Comparison of ENCODE assay signal across 9 cellular contexts in genomic region chr1:10693152-10693496, GRCh38.
A peak's percentile ranks its signal among the peaks of the same experiment; 100 is the strongest.
DNase-seq lines count a peak whose midpoint lies in the region; ATAC-seq and TF ChIP-seq lines count a peak whose summit lies in the region.
"Had no signal": no experiment of that assay in that cellular context is flagged by ENCODE, and none has a peak within 500 bp of the region (broad histone marks: within the 10 kb centered on the region; RNA-seq: fewer than 3 reads in every experiment).

No MANE protein-coding gene starts in this region.

- no peaks in the 10 kb centered on the region for H3K9me3 ChIP-seq in tibial artery

- DNase-seq in activated naive CD4-positive, alpha-beta T cell treated with anti-CD3 and anti-CD28 coated beads, Interleukin-2, amount 10 ng/mL, durations not matched to agents 7 days and 5 days: no peak
- no peak for DNase-seq in activated naive CD4-positive, alpha-beta T cell treated with anti-CD3 and anti-CD28 coated beads, Interleukin-2, amount 50 U/mL, for 16 hours
- DNase-seq in astrocyte of the spinal cord (ENCODE audit: low read depth, low spot score) (no peak), memory B cell (ENCODE audit: low spot score in 2 of 2) (no peak), tibial artery (no peak), NCI-H69 (lab: John Stamatoyannopoulos, UW) (no peak), mesenteric fat pad (ENCODE audit: low spot score) (no peak)
- DNase-seq in stimulated activated CD4-positive, alpha-beta T cell treated with anti-CD3 and anti-CD28 coated beads, Interleukin-4, amount 100 ng/mL, for 1 hour: no peak
- DNase-seq: T1000 had no signal

- H3K4me3 ChIP-seq in astrocyte of the spinal cord (ENCODE audit: low read depth, low read length) (peak overlapping the region; percentile 47), tibial artery (peak overlapping the region; percentile 80 to 93)

- CTCF ChIA-PET in activated naive CD4-positive, alpha-beta T cell treated with anti-CD3 and anti-CD28 coated beads, Interleukin-2, amount 10 ng/mL, durations not matched to agents 7 days and 5 days (lab: Charles Lee): interaction anchor here (0.7 to 2.1 kb wide), 4 partner anchors 11 to 185 kb away, joined by 3 to 11 read pairs (median 4); no protein-coding TSS in a partner anchor

- no peak for ATAC-seq in memory B cell (ENCODE audit: low read depth)

- intact Hi-C loops in tibial artery (cut with DNase I; ENCODE audit: low total_unique reads): loop anchor here (5.0 kb wide), 1 partner anchor 56 kb away; no protein-coding TSS in a partner anchor

- H3K27me3 Mint-ChIP-seq in activated naive CD4-positive, alpha-beta T cell treated with anti-CD3 and anti-CD28 coated beads, Interleukin-2, amount 10 ng/mL, durations not matched to agents 7 days and 5 days: peaks cover 29% of the 10 kb centered on the region
- H3K27me3 Mint-ChIP-seq in memory B cell: peaks cover 2% of the 10 kb centered on the region

- no peak for TF ChIP-seq CTCF in astrocyte of the spinal cord (IDR thresholded peaks at IDR 0.05; ENCODE audit: low read depth, low read length)
- no peak for TF ChIP-seq CTCF in tibial artery (IDR thresholded peaks at IDR 0.05)

- peaks cover 0 to 74% (median 55%) of the 10 kb centered on the region in 4 donors for H3K4me1 ChIP-seq in tibial artery

- peak overlapping the region; percentile 82 to 88 for H3K27ac ChIP-seq in tibial artery

- peak overlapping the region; percentile 88 for H3K4me3 Mint-ChIP-seq in activated naive CD4-positive, alpha-beta T cell treated with anti-CD3 and anti-CD28 coated beads, Interleukin-2, amount 10 ng/mL, durations not matched to agents 7 days and 5 days
- peak overlapping the region; percentile 88 for H3K4me3 Mint-ChIP-seq in memory B cell

- H3K36me3 ChIP-seq in tibial artery: no peaks in the 10 kb centered on the region

- H3K4me1 Mint-ChIP-seq in activated naive CD4-positive, alpha-beta T cell treated with anti-CD3 and anti-CD28 coated beads, Interleukin-2, amount 10 ng/mL, durations not matched to agents 7 days and 5 days: peaks cover 28% of the 10 kb centered on the region
- peaks cover 15% of the 10 kb centered on the region for H3K4me1 Mint-ChIP-seq in memory B cell

- in situ Hi-C loops in astrocyte of the spinal cord (cut with HindIII; ENCODE audit: low sequenced_read_pairs): no loop called here

- H3K27ac Mint-ChIP-seq in activated naive CD4-positive, alpha-beta T cell treated with anti-CD3 and anti-CD28 coated beads, Interleukin-2, amount 10 ng/mL, durations not matched to agents 7 days and 5 days: peak overlapping the region; percentile 49
- H3K27ac Mint-ChIP-seq in memory B cell: peak overlapping the region; percentile 87

- no peaks in the 10 kb centered on the region for H3K9me3 Mint-ChIP-seq in activated naive CD4-positive, alpha-beta T cell treated with anti-CD3 and anti-CD28 coated beads, Interleukin-2, amount 10 ng/mL, durations not matched to agents 7 days and 5 days
- no peaks in the 10 kb centered on the region for H3K9me3 Mint-ChIP-seq in memory B cell

- H3K36me3 Mint-ChIP-seq in activated naive CD4-positive, alpha-beta T cell treated with anti-CD3 and anti-CD28 coated beads, Interleukin-2, amount 10 ng/mL, durations not matched to agents 7 days and 5 days: peaks cover 2% of the 10 kb centered on the region
- no peaks in the 10 kb centered on the region for H3K36me3 Mint-ChIP-seq in memory B cell

- H3K27me3 ChIP-seq in tibial artery: no peaks in the 10 kb centered on the region
